In genomic region chr2:10434885-10435419, GRCh38 we compare ENCODE assay signal across 8 cellular contexts. TPM values are rescaled to one million over a fixed set of nuclear protein-coding genes. Genes with fewer than 3 reads are reported as not detected.
DNase-seq lines count a peak whose midpoint lies in the region; ATAC-seq and TF ChIP-seq lines count a peak whose summit lies in the region.

No MANE protein-coding gene starts in this region.

- CTCF ChIA-PET in activated B cell treated with CpG ODN at 0.5 μM for 24 hours (lab: Charles Lee) = interaction anchor here (0.6 to 8.6 kb wide), 41 partner anchors 9 to 636 kb away, joined by 3 to 162 read pairs (median 5); partner anchors contain the start of genes ODC1 and RRM2

- H3K27ac Mint-ChIP-seq in activated B cell treated with CpG ODN at 0.5 μM for 24 hours = no peak overlapping the region

- H3K4me1 Mint-ChIP-seq in activated B cell treated with CpG ODN at 0.5 μM for 24 hours = peaks cover 15% of the 10 kb centered on the region

- H3K36me3 ChIP-seq in left lung = peaks cover 0 to 13% of the 10 kb centered on the region in 2 donors

- H3K27ac ChIP-seq in caudate nucleus (ENCODE audit: low read depth, low read length) (no peak overlapping the region), left lung (no peak overlapping the region)

- peaks cover 7 to 23% of the 10 kb centered on the region in 2 donors for H3K4me1 ChIP-seq in left lung

- H3K9me3 ChIP-seq in left lung = no peaks in the 10 kb centered on the region

- intact Hi-C loops in activated B cell treated with CpG ODN at 0.5 μM for 24 hours (cut with micrococcal nuclease) (loop anchor here (1.0 to 10.0 kb wide), 6 partner anchors 26 to 620 kb away; no protein-coding TSS in a partner anchor), left lung (cut with DNase I) (loop anchor here in 1 of 2 donors (5.0 to 10.0 kb wide), 2 partner anchors 220 to 308 kb away; no protein-coding TSS in a partner anchor)

- ATAC-seq in HG03045 (IDR thresholded peaks at IDR 0.05; ENCODE audit: unreplicated experiment) = peak; percentile 66
- ATAC-seq in activated B cell treated with CpG ODN at 0.5 μM for 24 hours (ENCODE audit: low read depth) = peak; percentile 87
- ATAC-seq in left lung = peak; percentile 81

- H3K9me3 Mint-ChIP-seq in activated B cell treated with CpG ODN at 0.5 μM for 24 hours = no peaks in the 10 kb centered on the region

- H3K4me3 ChIP-seq in left lung = no peak overlapping the region

- DNase-seq in NCI-H446 (lab: John Stamatoyannopoulos, UW) (peak; percentile 41 to 75), NCI-H446 treated with DMSO at 0.1 percent for 48 hours (lab: John Stamatoyannopoulos, UW) (no peak), NCI-H2196 treated with DMSO at 0.1 percent for 48 hours (lab: John Stamatoyannopoulos, UW; ENCODE audit: unreplicated experiment) (peak; percentile 48), activated B cell treated with CpG ODN at 0.5 μM for 24 hours (peak; percentile 78), caudate nucleus (lab: John Stamatoyannopoulos, UW) (peak in 53 of 61 donors; percentile 9 to 68 (median 32)), left lung (peak; percentile 73 to 94)
- peak; percentile 54 to 71 (median 57) for DNase-seq in stimulated activated CD4-positive, alpha-beta T cell treated with anti-CD3 and anti-CD28 coated beads, TNF-alpha, amount 100 ng/mL, for 4 hours (ENCODE audit: low read depth in 3 of 3)

- peak; percentile 45 for TF ChIP-seq CTCF in activated B cell treated with CpG ODN at 0.5 μM for 24 hours (IDR thresholded peaks at IDR 0.05)
- TF ChIP-seq CTCF in left lung (IDR thresholded peaks at IDR 0.05) = peak; percentile 95 to 97

- H3K36me3 Mint-ChIP-seq in activated B cell treated with CpG ODN at 0.5 μM for 24 hours (ENCODE audit: low read depth) = peaks cover 22% of the 10 kb centered on the region

- H3K27me3 ChIP-seq in left lung = peaks cover 0 to 4% of the 10 kb centered on the region in 2 donors

- peaks cover 4% of the 10 kb centered on the region for H3K27me3 Mint-ChIP-seq in activated B cell treated with CpG ODN at 0.5 μM for 24 hours

- POLR2A ChIA-PET in activated B cell treated with CpG ODN at 0.5 μM for 24 hours (lab: Charles Lee) = interaction anchor here (0.6 to 2.0 kb wide), 13 partner anchors 11 to 362 kb away, joined by 3 to 21 read pairs (median 4); partner anchors contain the start of genes HPCAL1 and ODC1

- no peak overlapping the region for H3K4me3 Mint-ChIP-seq in activated B cell treated with CpG ODN at 0.5 μM for 24 hours

RNA-seq across cellular contexts. Expression of gene ODC1, which starts 13.2 kb away (rescaled TPM):
- total RNA-seq in activated B cell treated with CpG ODN at 0.5 μM for 24 hours = 192 and 200 TPM in 2 replicates
- 10 to 100 TPM; 55.0 to 98.4 TPM for total RNA-seq in left lung
